In genomic region chr11:65541093-65542010, GRCh38 we compare ENCODE assay signal across 8 cellular contexts. TPM values are rescaled to one million over a fixed set of nuclear protein-coding genes. Genes with fewer than 3 reads are reported as not detected.
DNase-seq lines count a peak whose midpoint lies in the region; ATAC-seq and TF ChIP-seq lines count a peak whose summit lies in the region.

No MANE protein-coding gene starts in this region.

- TF ChIP-seq POLR2A in prostate gland (IDR thresholded peaks at IDR 0.05): no peak

- peaks cover 2% of the 10 kb centered on the region; the same call in 1 of the 2 replicates for H4K20me1 ChIP-seq in DND-41 (ENCODE audit: insufficient read depth, low read length)
- H4K20me1 ChIP-seq in PC-3 (ENCODE audit: low read length): no peaks in the 10 kb centered on the region

- 0 out of 2 replicates have a peak overlapping the region, but pooled peaks have one; percentile 9 for H2AFZ ChIP-seq in DND-41 (ENCODE audit: low read depth, low read length)
- H2AFZ ChIP-seq in PC-3 (ENCODE audit: low read length): no peak overlapping the region; the same call in 1 of the 2 replicates

- POLR2A ChIA-PET in PC-3 (lab: Charles Lee; ENCODE audit: unreplicated experiment): interaction anchor here (0.5 to 1.6 kb wide), 2 partner anchors 29 to 318 kb away, joined by 3 to 7 read pairs; partner anchors contain the start of gene ZNRD2

- H3K27ac ChIP-seq in DND-41 (ENCODE audit: low read length) (peak overlapping the region; percentile 53; the same call in 1 of the 2 replicates), PC-3 (ENCODE audit: low read length) (peak overlapping the region; percentile 69), prostate gland (peak overlapping the region; percentile 80 to 89)

- no peaks in the 10 kb centered on the region for H3K9me3 ChIP-seq in DND-41 (ENCODE audit: insufficient read depth, low read length, severe bottlenecking)
- no peaks in the 10 kb centered on the region for H3K9me3 ChIP-seq in PC-3 (ENCODE audit: low read length)
- H3K9me3 ChIP-seq in prostate gland: no peaks in the 10 kb centered on the region

- no peaks in the 10 kb centered on the region for H3F3A ChIP-seq in PC-3 (ENCODE audit: low read length, unreplicated experiment)

- H3K4me3 ChIP-seq in DND-41 (ENCODE audit: low read depth in 1 of 2, low read length in 2 of 2) (peak overlapping the region in 1 of 2 experiments; percentile 53; a peak in 2 of 4 replicates), PC-3 (ENCODE audit: low read length) (peak overlapping the region; percentile 81; the same call in 1 of the 2 replicates), epithelial cell of proximal tubule (ENCODE audit: low read depth, low read length) (peak overlapping the region; percentile 59), prostate gland (peak overlapping the region; percentile 45 to 50)

- H3K4me1 ChIP-seq in DND-41 (ENCODE audit: insufficient read depth, low read length): peaks cover 28% of the 10 kb centered on the region
- H3K4me1 ChIP-seq in PC-3 (ENCODE audit: insufficient read depth, low read length): peaks cover 28% of the 10 kb centered on the region
- peaks cover 17% of the 10 kb centered on the region for H3K4me1 ChIP-seq in prostate gland (replicated peaks)

- peak overlapping the region; percentile 38 for H3K9ac ChIP-seq in DND-41 (ENCODE audit: low read depth, low read length)
- peak overlapping the region; percentile 75 for H3K9ac ChIP-seq in PC-3 (ENCODE audit: low read length)

- CTCF ChIA-PET in PC-3 (lab: Charles Lee): interaction anchor here (1.4 to 2.7 kb wide), 6 partner anchors 10 to 52 kb away, joined by 3 to 25 read pairs (median 9); partner anchors contain the start of genes FAM89B and ZNRD2

- ATAC-seq in DND-41 (ENCODE audit: insufficient read depth, low read depth) (no peak), PC-3 (no peak), HG03108 (IDR thresholded peaks at IDR 0.05; ENCODE audit: unreplicated experiment) (no peak), GM18870 (IDR thresholded peaks at IDR 0.05; ENCODE audit: unreplicated experiment) (no peak)

- TF ChIP-seq CTCF in DND-41 (IDR thresholded peaks at IDR 0.05; ENCODE audit: borderline replicate concordance, extremely low read depth, low read length, poor library complexity, severe bottlenecking) (no peak), PC-3 (conservative IDR thresholded peaks at IDR 0.05; ENCODE audit: low read depth, low read length) (no peak), epithelial cell of proximal tubule (conservative IDR thresholded peaks at IDR 0.05; ENCODE audit: low read depth, low read length) (no peak), prostate gland (IDR thresholded peaks at IDR 0.05) (peak in 1 of 4 experiments; percentile 8)

- peak overlapping the region; percentile 65 for H3K4me2 ChIP-seq in DND-41 (ENCODE audit: insufficient read depth, low read length)
- H3K4me2 ChIP-seq in PC-3 (ENCODE audit: low read length): peak overlapping the region; percentile 95

- H3K36me3 ChIP-seq in DND-41 (ENCODE audit: insufficient read depth, low read length) (peaks cover 16% of the 10 kb centered on the region), PC-3 (ENCODE audit: low read depth, low read length) (peaks cover 11% of the 10 kb centered on the region; the same call in 1 of the 2 replicates), prostate gland (peaks cover 0 to 19% of the 10 kb centered on the region in 2 donors)

- intact Hi-C loops in PC-3 (cut with micrococcal nuclease) (loop anchor here (10.0 kb wide), 1 partner anchor 73 kb away; the partner anchor contains the start of genes MAP3K11 and PCNX3), prostate gland (cut with DNase I) (loop anchor here (2.0 kb wide), 1 partner anchor 29 kb away; the partner anchor contains the start of gene ZNRD2)

- DNase-seq in DND-41 (no peak), PC-3 (peak; percentile 72), epithelial cell of proximal tubule (ENCODE audit: low read depth) (no peak), prostate gland (ENCODE audit: low spot score) (no peak), dedifferentiated amniotic fluid mesenchymal stem cell (ENCODE audit: extremely low spot score) (no peak), HUDEP-2 (lab: John Stamatoyannopoulos, UW; ENCODE audit: unreplicated experiment in 76 of 76) (no peak)

- BruUV-seq in PC-3 (replicated peaks; lab: Mats Ljungman, UMichigan): no TSS peak

- no peaks in the 10 kb centered on the region for H3K9me2 ChIP-seq in PC-3 (replicated peaks; ENCODE audit: low read length)

- WGBS in prostate gland: 44% methylated on average over 19 of the region's 19 CpGs

- H3K27me3 ChIP-seq in DND-41 (ENCODE audit: insufficient read depth, low read length, poor library complexity) (no peaks in the 10 kb centered on the region), PC-3 (ENCODE audit: low read length) (no peaks in the 10 kb centered on the region), prostate gland (replicated peaks; ENCODE audit: insufficient read depth) (no peaks in the 10 kb centered on the region)

- no peaks in the 10 kb centered on the region for H3K79me2 ChIP-seq in DND-41 (ENCODE audit: insufficient read depth, low read length)
- H3K79me2 ChIP-seq in PC-3 (ENCODE audit: low read length): 0 out of 2 replicates have a peak, but pooled peaks cover 5% of the 10 kb centered on the region

RNA-seq across cellular contexts. Expression of gene SCYL1, which starts 16.5 kb away (rescaled TPM):
- total RNA-seq in PC-3 (2014; rRNA removed): 201 and 262 TPM in 2 replicates
- 81.2 and 101 TPM in 2 replicates for total RNA-seq in epithelial cell of proximal tubule
- 100 to 1,000 TPM; 125 to 177 TPM for total RNA-seq in prostate gland

RNA-seq across cellular contexts. Expression of gene LTBP3, which starts 16.8 kb away (rescaled TPM):
- total RNA-seq in PC-3 (2014; rRNA removed) (197 and 233 TPM in 2 replicates), epithelial cell of proximal tubule (34.9 and 102 TPM in 2 replicates), prostate gland (100 to 1,000 TPM; 220 to 234 TPM)

RNA-seq across cellular contexts. Expression of gene ZNRD2, which starts 28.9 kb away (rescaled TPM):
- total RNA-seq in PC-3 (2014; rRNA removed): 126 and 206 TPM in 2 replicates
- 72.0 and 141 TPM in 2 replicates for total RNA-seq in epithelial cell of proximal tubule
- 10 to 100 TPM; 72.8 to 98.1 TPM for total RNA-seq in prostate gland

RNA-seq across cellular contexts. Expression of gene FAM89B, which starts 31.0 kb away (rescaled TPM):
- total RNA-seq in PC-3 (2014; rRNA removed) (76.3 and 87.7 TPM in 2 replicates), epithelial cell of proximal tubule (64.0 and 67.1 TPM in 2 replicates), prostate gland (10 to 100 TPM; 68.6 to 92.6 TPM)

RNA-seq across cellular contexts. Expression of gene EHBP1L1, which starts 34.5 kb away (rescaled TPM):
- total RNA-seq in PC-3 (2014; rRNA removed) (126 and 200 TPM in 2 replicates), epithelial cell of proximal tubule (26.1 and 26.3 TPM in 2 replicates), prostate gland (10 to 100 TPM; 68.2 to 98.7 TPM)
